Comparison of ENCODE assay signal across 2 cellular contexts in the genomic region with DNA sequence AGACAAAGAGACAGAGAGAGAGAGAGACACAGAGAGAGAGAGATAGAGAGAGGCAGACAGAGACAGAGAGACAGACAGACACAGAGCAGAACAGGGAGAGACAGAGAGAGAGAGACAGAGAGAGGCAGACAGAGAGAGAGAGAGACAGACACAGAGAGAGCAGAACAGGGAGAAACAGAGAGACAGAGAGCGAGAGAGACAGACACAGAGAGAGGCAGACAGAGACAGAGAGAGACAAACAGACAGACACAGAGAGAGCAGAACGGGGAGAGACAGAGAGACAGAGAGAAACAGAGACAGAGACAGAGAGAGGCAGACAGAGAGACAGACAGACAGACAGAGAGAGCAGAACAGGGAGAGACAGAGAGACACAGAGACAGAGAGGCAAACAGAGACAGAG. TPM values are rescaled to one million over a fixed set of nuclear protein-coding genes. Genes with fewer than 3 reads are reported as not detected.
"Had no signal": no experiment of that assay in that cellular context is flagged by ENCODE, and none has a peak within 500 bp of the region (broad histone marks: within the 10 kb centered on the region; RNA-seq: fewer than 3 reads in every experiment).

No MANE protein-coding gene starts in this region.

RNA-seq across cellular contexts. Expression of a gene that starts 36.6 kb away (rescaled TPM):
- total RNA-seq: GM23248, H4 had no signal

RNA-seq across cellular contexts. Expression of a gene that starts 54.9 kb away (rescaled TPM):
- total RNA-seq: H4 had no signal
